In the genomic region with DNA sequence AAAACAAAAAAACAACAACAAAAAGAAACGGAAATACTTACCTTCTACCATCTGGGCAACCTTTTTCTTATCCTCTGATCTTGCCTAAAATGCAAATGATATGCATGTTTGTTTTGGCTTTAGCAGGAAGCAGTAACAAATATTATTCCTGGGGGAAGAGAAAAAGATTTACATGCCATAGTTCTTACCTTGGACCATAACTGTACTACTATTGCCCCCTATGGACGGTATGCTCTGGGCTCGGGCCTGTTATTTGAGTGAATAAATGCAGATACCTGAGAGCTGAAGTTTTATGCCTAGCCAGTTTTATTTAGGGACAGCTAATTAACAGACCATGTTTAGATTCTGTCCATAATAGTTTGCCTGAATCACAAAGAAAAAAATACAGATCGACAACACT, we compare ENCODE assay signal across 1 cellular context.
TF ChIP-seq lines count a peak whose summit lies in the region.

No MANE protein-coding gene starts in this region.

TF ChIP-seq in endothelial cell of umbilical vein, 7 proteins besides CTCF, POLR2A, EP300 and RAD21:
- TF ChIP-seq EZH2 (IDR thresholded peaks at IDR 0.05; ENCODE audit: borderline replicate concordance, low read depth, low read length, severe bottlenecking) (no peak), POLR2AphosphoS5 (IDR thresholded peaks at IDR 0.05; ENCODE audit: insufficient read depth, low read depth, low read length) (no peak), JUN (IDR thresholded peaks at IDR 0.05; ENCODE audit: borderline replicate concordance, insufficient read depth, insufficient read length, low read depth) (no peak), GATA2 (IDR thresholded peaks at IDR 0.05; ENCODE audit: insufficient read depth, insufficient read length, low read depth, low read length) (no peak), FOS (IDR thresholded peaks at IDR 0.05; ENCODE audit: borderline replicate concordance, insufficient read depth, low read length) (no peak), MYC (IDR thresholded peaks at IDR 0.05; ENCODE audit: low read depth, low read length) (no peak)
- TF ChIP-seq, protein P1, sequence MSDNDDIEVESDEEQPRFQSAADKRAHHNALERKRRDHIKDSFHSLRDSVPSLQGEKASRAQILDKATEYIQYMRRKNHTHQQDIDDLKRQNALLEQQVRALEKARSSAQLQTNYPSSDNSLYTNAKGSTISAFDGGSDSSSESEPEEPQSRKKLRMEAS (IDR thresholded peaks at IDR 0.05; ENCODE audit: insufficient read depth, insufficient read length) = no peak
